11 cellular contexts compared by ENCODE assay signal in the genomic region with DNA sequence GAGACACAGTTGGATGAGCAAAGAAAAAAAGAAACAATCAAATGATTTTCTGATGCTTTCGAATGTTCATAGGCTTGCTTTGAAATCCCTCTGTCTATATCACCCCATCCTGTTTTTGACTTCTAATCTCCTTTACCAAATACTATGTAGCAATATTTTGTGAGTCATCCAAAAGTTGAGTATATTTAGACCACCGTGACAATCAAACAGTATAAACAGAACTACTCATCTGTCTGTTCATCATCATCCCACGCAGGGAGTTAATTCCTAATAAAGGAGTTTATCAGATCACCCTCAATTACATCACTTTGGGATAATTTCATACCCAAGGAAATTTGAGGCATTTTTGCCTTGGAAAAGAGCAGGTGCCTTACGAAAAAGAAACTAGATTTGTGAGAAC.
DNase-seq lines count a peak whose midpoint lies in the region; ATAC-seq, FAIRE-seq and TF ChIP-seq lines count a peak whose summit lies in the region.
"Had no signal": no experiment of that assay in that cellular context is flagged by ENCODE, and none has a peak within 500 bp of the region (broad histone marks: within the 10 kb centered on the region; RNA-seq: fewer than 3 reads in every experiment).

No MANE protein-coding gene starts in this region.

- no peak overlapping the region for H3K4me3 ChIP-seq in astrocyte of the cerebellum (ENCODE audit: low read depth, low read length)

- H3K4me1 Mint-ChIP-seq in activated T-cell treated with anti-CD3 and anti-CD28 coated beads, Interleukin-2, amount 50 U/mL, for 24 hours (ENCODE audit: low read depth) = no peaks in the 10 kb centered on the region

- DNase-seq in M059J (ENCODE audit: low read depth) (peak; percentile 83), astrocyte of the cerebellum (ENCODE audit: low read depth) (peak; percentile 76), urothelium cell line (ENCODE audit: low spot score) (peak; percentile 21), NCI-H69 (lab: John Stamatoyannopoulos, UW) (no peak)
- no peak for DNase-seq in activated T-cell treated with anti-CD3 and anti-CD28 coated beads, Interleukin-2, amount 50 U/mL, for 24 hours
- DNase-seq: activated CD4-positive, CD25-positive, alpha-beta regulatory T cell treated with anti-CD3 and anti-CD28 coated beads, Interleukin-2, amount 50 U/mL, for 72 hours; amniotic stem cell; right cardiac atrium; stimulated activated naive CD4-positive, alpha-beta T cell had no signal

- no peaks in the 10 kb centered on the region for H3K36me3 Mint-ChIP-seq in activated T-cell treated with anti-CD3 and anti-CD28 coated beads, Interleukin-2, amount 50 U/mL, for 24 hours (ENCODE audit: low read depth)

- ATAC-seq in HG03196 (IDR thresholded peaks at IDR 0.05; ENCODE audit: unreplicated experiment) = no peak

- in situ Hi-C loops in astrocyte of the cerebellum (cut with HindIII; ENCODE audit: low sequenced_read_pairs) = no loop called here

- no peak overlapping the region for H3K4me3 Mint-ChIP-seq in activated T-cell treated with anti-CD3 and anti-CD28 coated beads, Interleukin-2, amount 50 U/mL, for 24 hours

- no peak overlapping the region for H3K27ac Mint-ChIP-seq in activated T-cell treated with anti-CD3 and anti-CD28 coated beads, Interleukin-2, amount 50 U/mL, for 24 hours

- peaks cover 13% of the 10 kb centered on the region for H3K27me3 Mint-ChIP-seq in activated T-cell treated with anti-CD3 and anti-CD28 coated beads, Interleukin-2, amount 50 U/mL, for 24 hours

- TF ChIP-seq CTCF in astrocyte of the cerebellum (IDR thresholded peaks at IDR 0.05; ENCODE audit: low read depth, low read length, missing control alignments) = no peak

- no peaks in the 10 kb centered on the region for H3K9me3 Mint-ChIP-seq in activated T-cell treated with anti-CD3 and anti-CD28 coated beads, Interleukin-2, amount 50 U/mL, for 24 hours

- peak; percentile 36 for FAIRE-seq in islet of Langerhans (lab: Jason Lieb, UNC)
- FAIRE-seq in urothelium cell line (lab: Jason Lieb, UNC) = no peak

Comparison
In these comparisons a context has a peak if more than half of its experiments do, and no peak if none do; other contexts are left out.
1. DNase-seq: peak in M059J (single experiment), astrocyte of the cerebellum (single experiment) and urothelium cell line (single experiment); none in NCI-H69 (single experiment) and activated T-cell treated with anti-CD3 and anti-CD28 coated beads, Interleukin-2, amount 50 U/mL, for 24 hours (single experiment).